Comparison of ENCODE assay signal across 17 cellular contexts in the genomic region with DNA sequence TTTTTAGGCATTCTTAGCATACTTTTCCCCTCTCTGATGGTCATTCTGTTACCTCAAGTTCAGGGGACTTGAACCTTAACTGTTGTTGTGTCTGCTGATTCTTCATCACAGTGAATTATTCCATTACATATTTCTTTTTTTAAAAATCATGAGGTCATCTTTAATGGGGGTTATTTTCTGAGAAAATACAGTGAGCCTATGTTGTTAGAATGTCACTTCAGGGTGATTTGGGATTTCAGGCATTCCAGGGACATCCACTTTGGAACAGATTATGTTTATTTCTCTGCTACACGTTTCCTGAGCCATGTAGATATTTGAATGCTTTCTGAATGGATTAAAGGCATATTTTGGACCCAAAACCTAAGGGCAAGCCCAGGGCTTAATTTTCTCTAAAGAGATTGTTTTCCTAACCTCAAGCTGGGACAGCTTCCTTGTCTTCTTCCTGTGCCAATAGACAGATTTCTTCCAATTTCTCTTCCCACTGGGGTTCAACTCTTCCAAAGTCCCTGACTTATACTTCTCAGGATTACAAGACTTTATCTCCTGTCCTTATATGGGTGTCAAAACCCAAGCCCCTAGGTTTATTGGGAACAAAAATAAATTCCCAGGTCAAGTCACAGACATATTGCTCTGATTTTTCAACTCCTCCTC.
DNase-seq lines count a peak whose midpoint lies in the region; ATAC-seq and TF ChIP-seq lines count a peak whose summit lies in the region.
"Had no signal": no experiment of that assay in that cellular context is flagged by ENCODE, and none has a peak within 500 bp of the region (broad histone marks: within the 10 kb centered on the region; RNA-seq: fewer than 3 reads in every experiment).

No MANE protein-coding gene starts in this region.

- DNase-seq in adipocyte (ENCODE audit: low read depth) (no peak), upper lobe of right lung (no peak), NCI-H748 treated with DMSO at 0.1 percent for 48 hours (lab: John Stamatoyannopoulos, UW) (no peak), NCI-H774 (lab: John Stamatoyannopoulos, UW) (no peak), NCI-H1048 (lab: John Stamatoyannopoulos, UW) (no peak)
- DNase-seq: AML-193; amygdala; Kasumi-1; left lung; naive thymus-derived CD4-positive, alpha-beta T cell; NCI-H1436 treated with DMSO at 0.1 percent for 48 hours; NCI-H226; stimulated activated CD4-positive, alpha-beta T cell treated with anti-CD3 and anti-CD28 coated beads, Interleukin-1b, Interleukin-23, amount 100 ng/mL, for 48 hours; T-helper 2 cell had no signal

- TF ChIP-seq CTCF in gastroesophageal sphincter (IDR thresholded peaks at IDR 0.05) (no peak), nephron (IDR thresholded peaks at IDR 0.05; ENCODE audit: unreplicated experiment in 3 of 3) (no peak), upper lobe of right lung (IDR thresholded peaks at IDR 0.05) (no peak)

- no peaks in the 10 kb centered on the region for H3K36me3 ChIP-seq in adipocyte (ENCODE audit: control insufficient read depth, insufficient read depth, low read length, severe bottlenecking)
- no peaks in the 10 kb centered on the region for H3K36me3 ChIP-seq in gastroesophageal sphincter
- no peaks in the 10 kb centered on the region for H3K36me3 ChIP-seq in upper lobe of right lung
- H3K36me3 ChIP-seq: left lung had no signal

- 0 to 7% methylated on average over 1 of the region's 1 CpG for WGBS in gastroesophageal sphincter (ENCODE audit: low coverage in 1 of 2), 2 donors

- H3K27ac Mint-ChIP-seq in nephron, result peak overlapping the region in 2 of 3 experiments; percentile 31 to 71
- H3K27ac Mint-ChIP-seq: naive thymus-derived CD4-positive, alpha-beta T cell had no signal

- no peak for TF ChIP-seq EP300 in gastroesophageal sphincter (IDR thresholded peaks at IDR 0.05)

- H3K9ac ChIP-seq in adipocyte (ENCODE audit: low read length), result peak overlapping the region; percentile 4

- ATAC-seq in gastroesophageal sphincter, result peak; percentile 59
- no peak for ATAC-seq in upper lobe of right lung
- ATAC-seq: activated CD4-positive, CD25-positive, alpha-beta regulatory T cell treated with anti-CD3 and anti-CD28 coated beads, Interleukin-2, amount 50 U/mL, for 24 hours; naive thymus-derived CD4-positive, alpha-beta T cell had no signal

- no peak for TF ChIP-seq POLR2A in gastroesophageal sphincter (IDR thresholded peaks at IDR 0.05)

- H3K9me3 ChIP-seq in adipocyte (ENCODE audit: control insufficient read depth, low read length) (peaks cover 4% of the 10 kb centered on the region), gastroesophageal sphincter (no peaks in the 10 kb centered on the region), upper lobe of right lung (no peaks in the 10 kb centered on the region)
- H3K9me3 ChIP-seq: left lung had no signal

- no peaks in the 10 kb centered on the region for H3K4me1 Mint-ChIP-seq in nephron
- H3K4me1 Mint-ChIP-seq: naive thymus-derived CD4-positive, alpha-beta T cell had no signal

- H3K27me3 Mint-ChIP-seq in nephron (ENCODE audit: low read depth), result no peaks in the 10 kb centered on the region

- H3K36me3 Mint-ChIP-seq in nephron (ENCODE audit: low read depth), result no peaks in the 10 kb centered on the region
- H3K36me3 Mint-ChIP-seq: naive thymus-derived CD4-positive, alpha-beta T cell had no signal

- intact Hi-C loops in upper lobe of right lung (cut with DNase I), result no loop called here

- no peak overlapping the region for H3K4me3 Mint-ChIP-seq in nephron
- H3K4me3 Mint-ChIP-seq: naive thymus-derived CD4-positive, alpha-beta T cell had no signal

- H3K27me3 ChIP-seq in adipocyte (replicated peaks; ENCODE audit: control insufficient read depth, insufficient read depth, low read length) (no peaks in the 10 kb centered on the region), gastroesophageal sphincter (no peaks in the 10 kb centered on the region), upper lobe of right lung (no peaks in the 10 kb centered on the region)
- H3K27me3 ChIP-seq: left lung had no signal

- H3K4me1 ChIP-seq in adipocyte (ENCODE audit: control insufficient read depth, insufficient read depth, low read length) (peaks cover 17% of the 10 kb centered on the region), gastroesophageal sphincter (peaks cover 0 to 9% (median 5%) of the 10 kb centered on the region in 3 donors), upper lobe of right lung (no peaks in the 10 kb centered on the region)
- H3K4me1 ChIP-seq: left lung had no signal

- H3K4me3 ChIP-seq in adipocyte (ENCODE audit: low read length) (peak overlapping the region; percentile 49), gastroesophageal sphincter (no peak overlapping the region), upper lobe of right lung (no peak overlapping the region)
- H3K4me3 ChIP-seq: left lung had no signal

- peak overlapping the region in 3 of 4 donors; percentile 45 to 50 (median 49) for H3K27ac ChIP-seq in gastroesophageal sphincter
- peak overlapping the region; percentile 39 for H3K27ac ChIP-seq in upper lobe of right lung

- H3K9me3 Mint-ChIP-seq in nephron, result peaks cover 13% of the 10 kb centered on the region
